In the genomic region with DNA sequence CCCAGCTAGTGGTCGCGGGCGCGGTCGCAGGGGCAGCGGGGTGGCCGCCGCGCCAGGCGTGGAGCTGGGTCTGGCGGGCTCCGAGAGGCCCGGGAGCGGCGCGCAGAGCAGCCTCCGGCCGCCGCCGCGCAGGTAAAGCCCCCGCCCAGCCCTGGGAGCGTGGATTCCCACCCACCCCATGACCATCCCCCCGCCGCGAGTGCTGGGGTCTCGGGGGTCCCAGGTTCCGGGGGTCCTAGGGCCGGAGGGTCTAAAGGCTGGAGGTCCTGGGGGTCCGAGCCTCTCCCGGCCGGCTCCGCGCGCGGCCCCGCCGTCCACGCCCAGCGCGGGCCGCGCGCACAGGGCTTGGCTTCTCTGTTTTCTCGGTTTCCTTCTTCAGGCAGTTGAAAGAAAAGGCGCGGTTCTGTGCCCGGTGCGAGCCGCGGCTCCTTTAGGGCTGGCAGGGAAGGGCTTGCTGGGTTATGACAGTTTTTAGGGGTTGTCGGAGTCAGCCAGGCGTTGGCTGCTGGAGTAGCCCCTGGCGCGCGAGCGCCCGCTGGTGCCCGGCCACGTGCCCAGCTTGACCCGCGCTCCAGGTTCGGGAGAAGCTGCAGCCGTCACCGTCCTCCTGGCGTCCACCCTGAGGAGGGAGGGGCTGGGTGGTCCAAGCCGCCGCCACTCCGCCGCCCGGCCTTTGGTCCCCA, we compare ENCODE assay signal across 8 cellular contexts. TPM values are rescaled to one million over a fixed set of nuclear protein-coding genes. Genes with fewer than 3 reads are reported as not detected.
DNase-seq lines count a peak whose midpoint lies in the region; FAIRE-seq and TF ChIP-seq lines count a peak whose summit lies in the region.

No MANE protein-coding gene starts in this region.

- TF ChIP-seq CTCF in KMS-11 (conservative IDR thresholded peaks at IDR 0.05; ENCODE audit: low read depth, low read length) (no peak), fibroblast of mammary gland (conservative IDR thresholded peaks at IDR 0.05; ENCODE audit: control insufficient read depth, insufficient read depth, low read depth, low read length) (no peak), neural cell (IDR thresholded peaks at IDR 0.05; ENCODE audit: poor library complexity, severe bottlenecking) (peak; percentile 44), uterus (IDR thresholded peaks at IDR 0.05) (no peak)

- no peak overlapping the region for H3K4me2 ChIP-seq in KMS-11
- peak overlapping the region; percentile 41 for H3K4me2 ChIP-seq in neural cell (ENCODE audit: low read length)

- peaks cover 61% of the 10 kb centered on the region for H3K27me3 ChIP-seq in KMS-11 (ENCODE audit: insufficient read depth, low read depth)
- no peaks in the 10 kb centered on the region for H3K27me3 ChIP-seq in neural cell (ENCODE audit: insufficient read depth, low read depth, low read length)
- H3K27me3 ChIP-seq in uterus, result no peaks in the 10 kb centered on the region

- H3K79me2 ChIP-seq in KMS-11 (ENCODE audit: insufficient read depth, low read depth) (no peaks in the 10 kb centered on the region), neural cell (replicated peaks; ENCODE audit: insufficient read depth, low read length) (no peaks in the 10 kb centered on the region)

- H3K36me3 ChIP-seq in KMS-11 (ENCODE audit: insufficient read depth) (no peaks in the 10 kb centered on the region), neural cell (ENCODE audit: insufficient read depth, low read length) (peaks cover 11% of the 10 kb centered on the region), uterus (no peaks in the 10 kb centered on the region)

- H2AFZ ChIP-seq in KMS-11 (ENCODE audit: low read depth), result peak overlapping the region; percentile 34; the same call in 1 of the 2 replicates
- H2AFZ ChIP-seq in neural cell (ENCODE audit: low read depth, low read length), result peak overlapping the region; percentile 40

- H3K4me3 ChIP-seq in KMS-11 (IDR thresholded peaks at IDR 0.05; ENCODE audit: insufficient read depth, low read depth, low read length) (no peak overlapping the region), fibroblast of mammary gland (ENCODE audit: control insufficient read depth, low read depth, low read length) (peak overlapping the region; percentile 48), neural cell (ENCODE audit: low read length) (peak overlapping the region; percentile 78), uterus (peak overlapping the region; percentile 51 to 89)

- H3K4me1 ChIP-seq in KMS-11 (ENCODE audit: low read depth, poor library complexity, severe bottlenecking), result no peaks in the 10 kb centered on the region
- H3K4me1 ChIP-seq in uterus, result peaks cover 0 to 3% of the 10 kb centered on the region in 2 donors

- no peak for TF ChIP-seq POLR2A in GM12891 (IDR thresholded peaks at IDR 0.05; ENCODE audit: low read depth, low read length)
- TF ChIP-seq POLR2A in uterus (IDR thresholded peaks at IDR 0.05), result no peak

- no peak overlapping the region for H3K27ac ChIP-seq in KMS-11
- no peak overlapping the region for H3K27ac ChIP-seq in neural cell (ENCODE audit: low read length)
- no peak overlapping the region for H3K27ac ChIP-seq in uterus

- no peaks in the 10 kb centered on the region for H3F3A ChIP-seq in neural cell (ENCODE audit: insufficient read depth, low read length, poor library complexity, severe bottlenecking)

- no peaks in the 10 kb centered on the region for H4K20me1 ChIP-seq in KMS-11 (ENCODE audit: insufficient read depth)
- H4K20me1 ChIP-seq in neural cell (ENCODE audit: insufficient read depth), result no peaks in the 10 kb centered on the region

- no peak overlapping the region for H3K9ac ChIP-seq in KMS-11
- peak overlapping the region; percentile 72 for H3K9ac ChIP-seq in neural cell (ENCODE audit: low read length)

- H3K9me3 ChIP-seq in neural cell (ENCODE audit: low read length), result peaks cover 5% of the 10 kb centered on the region
- no peaks in the 10 kb centered on the region for H3K9me3 ChIP-seq in uterus

- intact Hi-C loops in uterus (cut with DNase I; ENCODE audit: low total_unique reads), result no loop called here

- no peak for TF ChIP-seq EP300 in neural cell (conservative IDR thresholded peaks at IDR 0.05; ENCODE audit: poor library complexity, severe bottlenecking)

- DNase-seq in GM12891 (ENCODE audit: insufficient read length, low spot score) (peak; percentile 73), fibroblast of mammary gland (ENCODE audit: low read depth) (peak; percentile 33), uterus (no peak), SHP77 (lab: John Stamatoyannopoulos, UW) (no peak), NCI-H1436 (lab: John Stamatoyannopoulos, UW) (no peak)
- DNase-seq in activated CD4-positive, alpha-beta T cell treated with anti-CD3 and anti-CD28 coated beads, Interleukin-2, amount 50 U/mL, for 1 hour, result peak; percentile 23

- no peaks in the 10 kb centered on the region for H3K9me2 ChIP-seq in neural cell (ENCODE audit: insufficient read depth, low read length)

- peak; percentile 60 for FAIRE-seq in GM12891 (lab: Jason Lieb, UNC)

- no peak for TF ChIP-seq RAD21 in neural cell (conservative IDR thresholded peaks at IDR 0.05)

TF ChIP-seq in GM12891, 5 proteins besides CTCF, POLR2A, EP300 and RAD21:
- no peak for TF ChIP-seq POU2F2 (IDR thresholded peaks at IDR 0.05; ENCODE audit: low read depth, low read length)
- no peak for TF ChIP-seq POLR2AphosphoS5 (IDR thresholded peaks at IDR 0.05; ENCODE audit: low read depth, low read length)
- TF ChIP-seq SPI1 (IDR thresholded peaks at IDR 0.05; ENCODE audit: low read depth, low read length), result no peak
- no peak for TF ChIP-seq TAF1 (IDR thresholded peaks at IDR 0.05; ENCODE audit: low read depth, low read length)
- no peak for TF ChIP-seq PAX5 (IDR thresholded peaks at IDR 0.05; ENCODE audit: insufficient read depth, low read length, severe bottlenecking)

TF ChIP-seq in neural cell, 6 proteins besides CTCF, POLR2A, EP300 and RAD21:
- no peak for TF ChIP-seq TAF1 (IDR thresholded peaks at IDR 0.05; ENCODE audit: low read depth)
- TF ChIP-seq SMC3 (conservative IDR thresholded peaks at IDR 0.05; ENCODE audit: poor library complexity), result peak; percentile 43
- TF ChIP-seq MXI1 (conservative IDR thresholded peaks at IDR 0.05; ENCODE audit: poor library complexity, severe bottlenecking), result peak; percentile 68

RNA-seq across cellular contexts. Expression of a gene that starts 0.4 kb away (rescaled TPM):
- polyA plus RNA-seq in GM12891 (2012; ENCODE audit: low read depth, missing spikeins), result 0.37 TPM
- 3.8 and 5.0 TPM in 2 replicates for polyA plus RNA-seq in neural cell
- polyA minus RNA-seq in neural cell, result 13.1 and 14.0 TPM in 2 replicates
- 1 to 10 TPM in 2 of 4 donors, under 1 TPM in 1, not detected in 1; under 0.01 to 2.3 (median 2.3) TPM for total RNA-seq in uterus

Comparison
In these comparisons a context has a peak if more than half of its experiments do, and no peak if none do; other contexts are left out.
1. DNase-seq: peak in GM12891 (single experiment), activated CD4-positive, alpha-beta T cell treated with anti-CD3 and anti-CD28 coated beads, Interleukin-2, amount 50 U/mL, for 1 hour (single experiment) and fibroblast of mammary gland (single experiment); none in uterus (0 of 2), SHP77 (0 of 2) and NCI-H1436 (single experiment).